Comparison of ENCODE assay signal across 1 cellular context in genomic region chr2:160301420-160301819, GRCh38.
TF ChIP-seq lines count a peak whose summit lies in the region.

No MANE protein-coding gene starts in this region.

TF ChIP-seq in WTC11, 78 proteins besides CTCF, POLR2A, EP300 and RAD21 (continued from another document):
- TF ChIP-seq FOXP4 (CRISPR knock-in tag; IDR thresholded peaks at IDR 0.05) = no peak
- no peak for TF ChIP-seq TCF7 (CRISPR knock-in tag; IDR thresholded peaks at IDR 0.05; ENCODE audit: low read depth)
- TF ChIP-seq JAZF1 (CRISPR knock-in tag; IDR thresholded peaks at IDR 0.05) = no peak
- TF ChIP-seq ESRRA (CRISPR knock-in tag; IDR thresholded peaks at IDR 0.05; ENCODE audit: borderline replicate concordance) = no peak
- no peak for TF ChIP-seq CDX4 (CRISPR knock-in tag; IDR thresholded peaks at IDR 0.05; ENCODE audit: borderline replicate concordance)
- TF ChIP-seq HMGA2 (CRISPR knock-in tag; IDR thresholded peaks at IDR 0.05) = no peak
- TF ChIP-seq NFYB (CRISPR knock-in tag; conservative IDR thresholded peaks at IDR 0.05; ENCODE audit: low read depth) = no peak
